20 cellular contexts compared by ENCODE assay signal in the genomic region with DNA sequence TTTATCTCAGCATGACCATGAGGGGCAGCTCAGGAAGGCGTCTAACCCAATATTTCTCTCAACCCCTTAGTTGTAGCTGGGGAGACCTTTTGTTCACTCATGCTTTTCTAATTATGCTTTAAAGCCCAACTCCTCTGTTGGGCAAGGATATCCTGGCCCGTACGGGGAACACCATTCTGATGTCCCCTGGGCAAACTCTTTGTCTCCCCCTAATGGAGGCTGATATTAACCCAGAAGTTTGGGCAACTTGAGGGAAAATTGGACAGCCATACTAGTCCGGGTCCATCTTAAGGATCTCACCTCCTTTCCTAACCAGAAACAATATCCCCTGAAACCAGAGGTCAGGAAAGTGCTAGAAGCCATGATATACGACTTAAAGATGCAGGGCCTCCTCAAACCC.
DNase-seq lines count a peak whose midpoint lies in the region; ATAC-seq and TF ChIP-seq lines count a peak whose summit lies in the region.
"Had no signal": no experiment of that assay in that cellular context is flagged by ENCODE, and none has a peak within 500 bp of the region (broad histone marks: within the 10 kb centered on the region; RNA-seq: fewer than 3 reads in every experiment).

No MANE protein-coding gene starts in this region.

- H2AFZ ChIP-seq in Karpas-422 (ENCODE audit: low read length), result no peak overlapping the region

- no peak overlapping the region for H3K27ac ChIP-seq in Karpas-422 (ENCODE audit: low read length)
- H3K27ac ChIP-seq in brain microvascular endothelial cell, result no peak overlapping the region
- H3K27ac ChIP-seq: esophagus squamous epithelium, tibial nerve, VCaP had no signal

- no peak overlapping the region for H3K4me3 ChIP-seq in Karpas-422 (ENCODE audit: low read length)
- H3K4me3 ChIP-seq in brain microvascular endothelial cell (ENCODE audit: low read depth, low read length), result no peak overlapping the region
- H3K4me3 ChIP-seq in retinal pigment epithelial cell (ENCODE audit: low read length), result no peak overlapping the region
- H3K4me3 ChIP-seq: esophagus squamous epithelium, tibial nerve had no signal

- peak; percentile 0 for DNase-seq in DMS53 (lab: John Stamatoyannopoulos, UW)
- DNase-seq in DMS53 treated with DMSO at 0.1 percent for 48 hours (lab: John Stamatoyannopoulos, UW; ENCODE audit: unreplicated experiment), result no peak
- peak; percentile 71 for DNase-seq in Karpas-422
- DNase-seq in brain microvascular endothelial cell, result no peak
- DNase-seq in retinal pigment epithelial cell (ENCODE audit: low read depth), result no peak
- no peak for DNase-seq in activated naive CD4-positive, alpha-beta T cell (lab: John Stamatoyannopoulos, UW)
- DNase-seq in hepatic stellate cell (ENCODE audit: low spot score), result no peak
- DNase-seq: activated CD8-positive, alpha-beta T cell treated with anti-CD3 and anti-CD28 coated beads, Interleukin-2, amount 10 ng/mL, durations not matched to agents 7 days and 5 days; CD4-positive, CD25-positive, alpha-beta regulatory T cell; esophagus squamous epithelium; KBM-7; kidney; NCI-H1417; NCI-H2227 treated with DMSO at 0.1 percent for 48 hours; Right ventricle myocardium superior; stimulated activated CD4-positive, alpha-beta T cell treated with anti-CD3 and anti-CD28 coated beads, Interleukin-15, amount 100 ng/mL, for 24 hours; stimulated activated naive B cell treated with anti-CD40 and anti-IgM and Interleukin-4, amounts not matched to agents 10 μg/mL and 1 μg/mL and 100 μg/mL, for 72 hours had no signal

- TF ChIP-seq CTCF in brain microvascular endothelial cell (IDR thresholded peaks at IDR 0.05; ENCODE audit: low read depth, low read length, missing control alignments), result peak; percentile 26
- TF ChIP-seq CTCF in retinal pigment epithelial cell (conservative IDR thresholded peaks at IDR 0.05; ENCODE audit: low read depth, low read length), result peak; percentile 39

- no peak for ATAC-seq in HG02623 (IDR thresholded peaks at IDR 0.05; ENCODE audit: unreplicated experiment)
- ATAC-seq: activated CD8-positive, alpha-beta T cell treated with anti-CD3 and anti-CD28 coated beads, Interleukin-2, amount 10 ng/mL, durations not matched to agents 7 days and 5 days; stimulated activated naive B cell treated with anti-CD40 and anti-IgM and Interleukin-4, amounts not matched to agents 10 μg/mL and 1 μg/mL and 100 μg/mL, for 72 hours had no signal

- H3K9me3 ChIP-seq in Karpas-422 (ENCODE audit: low read length), result no peaks in the 10 kb centered on the region
- H3K9me3 ChIP-seq: esophagus squamous epithelium had no signal

- peaks cover 25% of the 10 kb centered on the region for H3K4me1 ChIP-seq in Karpas-422 (ENCODE audit: low read length)
- H3K4me1 ChIP-seq: tibial nerve had no signal

- no peak overlapping the region for H3K9ac ChIP-seq in Karpas-422 (ENCODE audit: low read length)

- in situ Hi-C loops in brain microvascular endothelial cell (cut with HindIII; ENCODE audit: low pct_ligation_motif_present, low sequenced_read_pairs), result no loop called here

- H3K27me3 ChIP-seq in Karpas-422 (ENCODE audit: low read length), result no peaks in the 10 kb centered on the region
- no peaks in the 10 kb centered on the region for H3K27me3 ChIP-seq in brain microvascular endothelial cell (replicated peaks)
- H3K27me3 ChIP-seq: esophagus squamous epithelium, tibial nerve had no signal

- no peaks in the 10 kb centered on the region for H3K79me2 ChIP-seq in Karpas-422 (ENCODE audit: low read length)

- no peak overlapping the region for H3K4me2 ChIP-seq in Karpas-422 (ENCODE audit: low read depth, low read length, poor library complexity, severe bottlenecking)

- H3K9me2 ChIP-seq in Karpas-422 (replicated peaks; ENCODE audit: insufficient read depth, low read length), result no peaks in the 10 kb centered on the region

- H3K36me3 ChIP-seq in Karpas-422 (ENCODE audit: insufficient read depth, low read length) (no peaks in the 10 kb centered on the region), brain microvascular endothelial cell (replicated peaks) (no peaks in the 10 kb centered on the region)
- H3K36me3 ChIP-seq: esophagus squamous epithelium, tibial nerve had no signal

- no peaks in the 10 kb centered on the region for H4K20me1 ChIP-seq in Karpas-422 (ENCODE audit: insufficient read depth, low read depth, low read length)

Comparison
In these comparisons a context has a peak if more than half of its experiments do, and no peak if none do; other contexts are left out.
1. DNase-seq: peak in DMS53 (single experiment) and Karpas-422 (single experiment); none in DMS53 treated with DMSO at 0.1 percent for 48 hours (single experiment), brain microvascular endothelial cell (single experiment), retinal pigment epithelial cell (single experiment), activated naive CD4-positive, alpha-beta T cell (0 of 4) and hepatic stellate cell (single experiment).